ENCODE assay signal across 17 cellular contexts in genomic region chr2:95021015-95021399, GRCh38. TPM values are rescaled to one million over a fixed set of nuclear protein-coding genes. Genes with fewer than 3 reads are reported as not detected.
DNase-seq lines count a peak whose midpoint lies in the region; ATAC-seq and TF ChIP-seq lines count a peak whose summit lies in the region.
"Had no signal": no experiment of that assay in that cellular context is flagged by ENCODE, and none has a peak within 500 bp of the region (broad histone marks: within the 10 kb centered on the region; RNA-seq: fewer than 3 reads in every experiment).

No MANE protein-coding gene starts in this region.

- CTCF ChIA-PET in activated naive CD4-positive, alpha-beta T cell treated with anti-CD3 and anti-CD28 coated beads for 36 hours (lab: Charles Lee) = interaction anchor here (3.8 to 6.2 kb wide), 3 partner anchors 58 to 101 kb away, joined by 35 to 416 read pairs (median 133); partner anchors contain the start of gene MRPS5

- no peak for TF ChIP-seq CTCF in type B pancreatic cell (conservative IDR thresholded peaks at IDR 0.05)

- no peaks in the 10 kb centered on the region for H3K36me3 Mint-ChIP-seq in activated naive CD4-positive, alpha-beta T cell treated with anti-CD3 and anti-CD28 coated beads for 36 hours (ENCODE audit: low read depth)
- peaks cover 3 to 5% of the 10 kb centered on the region in 2 donors for H3K36me3 Mint-ChIP-seq in activated naive CD4-positive, alpha-beta T cell treated with anti-CD3 and anti-CD28 coated beads, Interleukin-2, amount 50 U/mL, for 72 hours
- H3K36me3 Mint-ChIP-seq in type B pancreatic cell = no peaks in the 10 kb centered on the region
- no peaks in the 10 kb centered on the region for H3K36me3 Mint-ChIP-seq in naive thymus-derived CD8-positive, alpha-beta T cell

- no peaks in the 10 kb centered on the region for H3K9me3 Mint-ChIP-seq in activated naive CD4-positive, alpha-beta T cell treated with anti-CD3 and anti-CD28 coated beads for 36 hours
- H3K9me3 Mint-ChIP-seq in activated naive CD4-positive, alpha-beta T cell treated with anti-CD3 and anti-CD28 coated beads, Interleukin-2, amount 50 U/mL, for 72 hours = no peaks in the 10 kb centered on the region
- peaks cover 5% of the 10 kb centered on the region for H3K9me3 Mint-ChIP-seq in type B pancreatic cell
- no peaks in the 10 kb centered on the region for H3K9me3 Mint-ChIP-seq in naive thymus-derived CD8-positive, alpha-beta T cell

- no peak for ATAC-seq in activated naive CD4-positive, alpha-beta T cell treated with anti-CD3 and anti-CD28 coated beads, Interleukin-2, amount 50 U/mL, for 72 hours
- ATAC-seq in naive thymus-derived CD8-positive, alpha-beta T cell = no peak
- ATAC-seq: PC-3 had no signal

- H3K27ac Mint-ChIP-seq in activated naive CD4-positive, alpha-beta T cell treated with anti-CD3 and anti-CD28 coated beads for 36 hours = peak overlapping the region; percentile 22
- H3K27ac Mint-ChIP-seq in activated naive CD4-positive, alpha-beta T cell treated with anti-CD3 and anti-CD28 coated beads, Interleukin-2, amount 50 U/mL, for 72 hours = no peak overlapping the region
- H3K27ac Mint-ChIP-seq in type B pancreatic cell = peak overlapping the region; percentile 91
- H3K27ac Mint-ChIP-seq in naive thymus-derived CD8-positive, alpha-beta T cell = peak overlapping the region in 1 of 10 donors; percentile 83

- POLR2A ChIA-PET in naive thymus-derived CD8-positive, alpha-beta T cell (lab: Charles Lee) = interaction anchor here (7.8 to 14.4 kb wide), 2 partner anchors 33 to 58 kb away, joined by 234 to 944 read pairs; no protein-coding TSS in a partner anchor

- no peak for DNase-seq in activated naive CD4-positive, alpha-beta T cell treated with anti-CD3 and anti-CD28 coated beads for 36 hours
- DNase-seq in activated naive CD4-positive, alpha-beta T cell treated with anti-CD3 and anti-CD28 coated beads, Interleukin-2, amount 50 U/mL, for 72 hours (ENCODE audit: low spot score in 2 of 2) = no peak
- peak; percentile 83 for DNase-seq in left kidney (ENCODE audit: low read depth, low spot score)
- DNase-seq in type B pancreatic cell (ENCODE audit: extremely low spot score, unreplicated experiment) = no peak
- DNase-seq in anterior cingulate cortex (lab: John Stamatoyannopoulos, UW) = no peak
- no peak for DNase-seq in NCI-H1105 treated with DMSO at 0.1 percent for 48 hours (lab: John Stamatoyannopoulos, UW)
- DNase-seq in naive thymus-derived CD8-positive, alpha-beta T cell = no peak
- DNase-seq: COR-L47; Kasumi-1; NCI-H1436; NCI-H226; NCI-H526 treated with DMSO at 0.1 percent for 48 hours; NK-92 treated with Interleukin-12 subunit alpha and Interleukin-12 subunit beta, amount 100 ng/mL, for 24 hours; PC-3 had no signal

- peak overlapping the region; percentile 94 for H3K27ac ChIP-seq in angular gyrus (ENCODE audit: low read depth, low read length)
- H3K27ac ChIP-seq: C4-2B had no signal

- no peaks in the 10 kb centered on the region for H3K27me3 Mint-ChIP-seq in activated naive CD4-positive, alpha-beta T cell treated with anti-CD3 and anti-CD28 coated beads for 36 hours (ENCODE audit: low read depth)
- peaks cover 42% of the 10 kb centered on the region for H3K27me3 Mint-ChIP-seq in type B pancreatic cell
- H3K27me3 Mint-ChIP-seq in naive thymus-derived CD8-positive, alpha-beta T cell = peaks cover 0 to 5% (median 0%) of the 10 kb centered on the region in 5 donors

- H3K4me1 Mint-ChIP-seq in activated naive CD4-positive, alpha-beta T cell treated with anti-CD3 and anti-CD28 coated beads for 36 hours (ENCODE audit: low read depth) = peaks cover 31% of the 10 kb centered on the region
- peaks cover 36% of the 10 kb centered on the region for H3K4me1 Mint-ChIP-seq in type B pancreatic cell (ENCODE audit: unreplicated experiment)
- peaks cover 31 to 47% (median 37%) of the 10 kb centered on the region in 4 donors for H3K4me1 Mint-ChIP-seq in naive thymus-derived CD8-positive, alpha-beta T cell

- intact Hi-C loops in activated naive CD4-positive, alpha-beta T cell treated with anti-CD3 and anti-CD28 coated beads for 36 hours (cut with micrococcal nuclease) = loop anchor here (5.0 kb wide), 1 partner anchor 381 kb away; the partner anchor contains the start of gene FAHD2A

- no peak overlapping the region for H3K4me3 Mint-ChIP-seq in activated naive CD4-positive, alpha-beta T cell treated with anti-CD3 and anti-CD28 coated beads for 36 hours
- H3K4me3 Mint-ChIP-seq in type B pancreatic cell = peak overlapping the region; percentile 55
- no peak overlapping the region for H3K4me3 Mint-ChIP-seq in naive thymus-derived CD8-positive, alpha-beta T cell

RNA-seq across cellular contexts. Expression of gene MAL, which starts 4.5 kb away (rescaled TPM):
- total RNA-seq in activated naive CD4-positive, alpha-beta T cell treated with anti-CD3 and anti-CD28 coated beads for 36 hours = 10 to 100 TPM; 22.3 to 23.5 TPM
- 10 to 100 TPM; 26.3 to 62.8 TPM for total RNA-seq in activated naive CD4-positive, alpha-beta T cell treated with anti-CD3 and anti-CD28 coated beads, Interleukin-2, amount 50 U/mL, for 72 hours
- 205 and 250 TPM in 2 replicates for total RNA-seq in type B pancreatic cell (ENCODE audit: low replicate concordance)
- total RNA-seq in naive thymus-derived CD8-positive, alpha-beta T cell = 100 to 1,000 TPM; 116 to 117 TPM
- polyA plus RNA-seq in naive thymus-derived CD8-positive, alpha-beta T cell = 100 to 1,000 TPM; 158 to 284 (median 273) TPM
- total RNA-seq: G401 had no signal

Comparison
In these comparisons a context has a peak if more than half of its experiments do, and no peak if none do; other contexts are left out.
1. H3K27ac Mint-ChIP-seq: peak in activated naive CD4-positive, alpha-beta T cell treated with anti-CD3 and anti-CD28 coated beads for 36 hours (single experiment) and type B pancreatic cell (single experiment); none in activated naive CD4-positive, alpha-beta T cell treated with anti-CD3 and anti-CD28 coated beads, Interleukin-2, amount 50 U/mL, for 72 hours (0 of 2).